In the genomic region with DNA sequence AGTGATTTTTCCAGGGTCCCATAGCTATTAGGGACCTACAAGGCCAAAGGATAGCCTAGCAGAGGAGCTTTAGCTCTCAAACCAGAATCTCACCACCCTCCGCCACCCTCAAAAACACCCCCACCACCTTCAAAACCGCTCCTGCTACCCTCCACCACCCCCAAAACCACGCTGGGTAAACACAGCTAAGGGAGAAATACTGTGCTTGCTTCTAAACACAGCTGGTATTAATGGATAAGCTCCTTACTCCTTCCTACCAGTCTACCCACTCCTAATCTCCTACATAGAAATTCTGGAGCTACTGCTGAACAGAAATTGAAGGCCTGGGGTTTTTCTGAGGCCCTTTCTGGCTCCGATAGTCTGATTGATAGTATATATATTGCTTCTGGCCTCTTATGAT, we compare ENCODE assay signal across 24 cellular contexts. TPM values are rescaled to one million over a fixed set of nuclear protein-coding genes. Genes with fewer than 3 reads are reported as not detected.
"Had no signal": no experiment of that assay in that cellular context is flagged by ENCODE, and none has a peak within 500 bp of the region (broad histone marks: within the 10 kb centered on the region; RNA-seq: fewer than 3 reads in every experiment).

No MANE protein-coding gene starts in this region.

- H3K9me3 Mint-ChIP-seq: memory B cell had no signal

- H3K4me3 ChIP-seq: esophagus squamous epithelium, gastroesophageal sphincter, left ventricle myocardium inferior, lower lobe of right lung, right atrium auricular region, sigmoid colon, skin epidermis, testis, transverse colon had no signal

- H3K36me3 Mint-ChIP-seq: memory B cell; stimulated activated naive B cell treated with anti-CD40 and anti-IgM and Interleukin-4, amounts not matched to agents 10 μg/mL and 1 μg/mL and 100 μg/mL, for 72 hours had no signal

- H3K27me3 ChIP-seq: neutrophil, right atrium auricular region, testis, transverse colon had no signal

- H3K4me3 Mint-ChIP-seq: memory B cell; naive B cell; nephron; stimulated activated naive B cell treated with anti-CD40 and anti-IgM and Interleukin-4, amounts not matched to agents 10 μg/mL and 1 μg/mL and 100 μg/mL, for 72 hours; stimulated activated naive CD8-positive, alpha-beta T cell treated with anti-CD3 and anti-CD28 coated beads, Interleukin-15, amount 100 ng/mL, for 72 hours had no signal

- ATAC-seq: gastroesophageal sphincter; lower lobe of right lung; stimulated activated naive B cell treated with anti-CD40 and anti-IgM and Interleukin-4, amounts not matched to agents 10 μg/mL and 1 μg/mL and 100 μg/mL, for 72 hours; stimulated activated naive CD8-positive, alpha-beta T cell treated with anti-CD3 and anti-CD28 coated beads, Interleukin-15, amount 100 ng/mL, for 72 hours had no signal

- H3K27ac ChIP-seq: epithelial cell of prostate, esophagus squamous epithelium, gastroesophageal sphincter, left ventricle myocardium inferior, lower lobe of right lung, neutrophil, right atrium auricular region, sigmoid colon, skin epidermis, testis had no signal

- FAIRE-seq: endometrium had no signal

- H3K9me3 ChIP-seq: esophagus squamous epithelium, gastroesophageal sphincter, left ventricle myocardium inferior, lower lobe of right lung, neutrophil, right atrium auricular region, sigmoid colon, testis, transverse colon had no signal

- H3K27ac Mint-ChIP-seq: memory B cell; nephron; stimulated activated naive B cell treated with anti-CD40 and anti-IgM and Interleukin-4, amounts not matched to agents 10 μg/mL and 1 μg/mL and 100 μg/mL, for 72 hours; stimulated activated naive CD8-positive, alpha-beta T cell treated with anti-CD3 and anti-CD28 coated beads, Interleukin-15, amount 100 ng/mL, for 72 hours had no signal

- DNase-seq: cortex of kidney; effector memory CD4-positive, alpha-beta T cell; esophagus squamous epithelium; foreskin fibroblast; glutamatergic neuron; islet precursor cell; left ventricle myocardium inferior; lower lobe of right lung; naive B cell; stimulated activated CD4-positive, alpha-beta T cell treated with anti-CD3 and anti-CD28 coated beads, Interleukin-2, amount 100 ng/mL, for 24 hours; stimulated activated CD4-positive, alpha-beta T cell treated with anti-CD3 and anti-CD28 coated beads, Interleukin-4, amount 100 ng/mL, for 4 hours; stimulated activated naive B cell treated with anti-CD40 and anti-IgM and Interleukin-4, amounts not matched to agents 10 μg/mL and 1 μg/mL and 100 μg/mL, for 72 hours; stimulated activated naive CD8-positive, alpha-beta T cell treated with anti-CD3 and anti-CD28 coated beads, Interleukin-15, amount 100 ng/mL, for 72 hours; testis; transverse colon had no signal

- H3K36me3 ChIP-seq: neutrophil, right atrium auricular region, transverse colon had no signal

RNA-seq across cellular contexts. Expression of gene CAPNS2, which starts 59.8 kb away (rescaled TPM):
- total RNA-seq: left ventricle myocardium inferior had no signal
